9 cellular contexts compared by ENCODE assay signal in the genomic region with DNA sequence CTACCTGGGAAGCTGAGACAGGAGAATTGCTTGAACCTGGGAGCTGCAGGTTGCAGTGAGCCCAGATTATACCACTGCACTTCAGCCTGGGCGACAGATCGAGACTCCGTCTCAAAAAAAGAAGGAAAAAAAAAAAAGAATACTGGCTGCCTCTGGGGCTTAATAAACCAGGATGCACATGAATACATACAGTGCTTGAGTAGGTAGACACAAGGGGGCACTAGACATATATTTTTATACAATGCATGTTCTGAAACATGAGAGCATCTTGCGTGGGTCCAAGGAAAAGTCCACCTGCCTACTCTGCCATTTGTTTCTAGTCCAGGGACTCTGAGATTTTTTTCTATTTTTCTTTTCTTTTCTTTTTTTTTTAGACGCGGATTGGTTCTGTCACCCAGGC. TPM values are rescaled to one million over a fixed set of nuclear protein-coding genes. Genes with fewer than 3 reads are reported as not detected.
A peak's percentile ranks its signal among the peaks of the same experiment; 100 is the strongest.
DNase-seq lines count a peak whose midpoint lies in the region; TF ChIP-seq lines count a peak whose summit lies in the region.
"Had no signal": no experiment of that assay in that cellular context is flagged by ENCODE, and none has a peak within 500 bp of the region (broad histone marks: within the 10 kb centered on the region; RNA-seq: fewer than 3 reads in every experiment).

No MANE protein-coding gene starts in this region.

- in situ Hi-C loops in mammary epithelial cell (cut with MboI; ENCODE audit: low sequenced_read_pairs in 2 of 2), result no loop called here

- no TSS peak for BruUV-seq in mammary epithelial cell (replicated peaks; lab: Mats Ljungman, UMichigan)

- no peaks in the 10 kb centered on the region for H4K20me1 ChIP-seq in mammary epithelial cell (ENCODE audit: insufficient read depth, low read length)

- H3K27me3 Mint-ChIP-seq in progenitor cell of endocrine pancreas, result peaks cover 10% of the 10 kb centered on the region

- H3K79me2 ChIP-seq in mammary epithelial cell (ENCODE audit: insufficient read depth, low read length), result no peaks in the 10 kb centered on the region

- H3K4me3 Mint-ChIP-seq in progenitor cell of endocrine pancreas (ENCODE audit: low read depth), result no peak overlapping the region

- 4% methylated on average over 4 of the region's 6 CpGs for WGBS in mammary epithelial cell (ENCODE audit: low coverage, missing lambda C conversion rate)

- CTCF ChIA-PET in mammary epithelial cell (lab: Charles Lee; ENCODE audit: low non-redundant PET), result no interaction called here

- intact Hi-C loops in cardiac septum (cut with DNase I) (no loop called here), mammary epithelial cell (cut with micrococcal nuclease) (loop anchor here (1.0 kb wide), 1 partner anchor 227 kb away; no protein-coding TSS in a partner anchor)

- H3K4me1 ChIP-seq in cardiac muscle cell (ENCODE audit: low read depth) (no peaks in the 10 kb centered on the region), mammary epithelial cell (ENCODE audit: insufficient read depth, low read length) (no peaks in the 10 kb centered on the region)

- no peaks in the 10 kb centered on the region for H3K36me3 Mint-ChIP-seq in progenitor cell of endocrine pancreas (ENCODE audit: insufficient read depth)
- H3K36me3 Mint-ChIP-seq: activated naive CD4-positive, alpha-beta T cell treated with anti-CD3 and anti-CD28 coated beads, Interleukin-2, amount 50 U/mL, for 72 hours had no signal

- H2AFZ ChIP-seq in mammary epithelial cell (ENCODE audit: low read depth, low read length), result no peak overlapping the region

- H3K4me3 ChIP-seq in cardiac muscle cell, result no peak overlapping the region
- H3K4me3 ChIP-seq in mammary epithelial cell (replicated peaks in 1 of 3; ENCODE audit: insufficient read depth in 1 of 3, low read depth in 2 of 3, low read length in 3 of 3), result no peak overlapping the region

- H3K27ac ChIP-seq in cardiac muscle cell (no peak overlapping the region), mammary epithelial cell (ENCODE audit: insufficient read depth, low read depth, low read length) (no peak overlapping the region)

- H3K9me3 ChIP-seq in cardiac muscle cell (ENCODE audit: low read depth) (no peaks in the 10 kb centered on the region), mammary epithelial cell (replicated peaks; ENCODE audit: insufficient read depth, low read length) (no peaks in the 10 kb centered on the region)

- no peaks in the 10 kb centered on the region for H3K4me1 Mint-ChIP-seq in progenitor cell of endocrine pancreas (ENCODE audit: low read depth)

- peak; percentile 29 to 66 for DNase-seq in cardiac muscle cell (ENCODE audit: low read depth in 1 of 2, low spot score in 1 of 2)
- DNase-seq in cardiac septum (ENCODE audit: low spot score), result no peak
- DNase-seq in NCI-H2196 treated with DMSO at 0.1 percent for 48 hours (lab: John Stamatoyannopoulos, UW; ENCODE audit: unreplicated experiment), result peak; percentile 2
- DNase-seq in mammary epithelial cell, result peak; percentile 28
- no peak for DNase-seq in progenitor cell of endocrine pancreas (ENCODE audit: low spot score, unreplicated experiment)
- no peak for DNase-seq in mucosa of gallbladder (ENCODE audit: low spot score)
- no peak for DNase-seq in activated T-cell treated with anti-CD3 and anti-CD28 coated beads, Interleukin-2, amount 50 U/mL, for 1 hour
- DNase-seq in activated naive CD4-positive, alpha-beta T cell treated with anti-CD3 and anti-CD28 coated beads, Interleukin-2, amount 50 U/mL, for 16 hours, result no peak

- TF ChIP-seq CTCF in cardiac muscle cell (IDR thresholded peaks at IDR 0.05; ENCODE audit: low read depth, low read length), result peak; percentile 48
- peak; percentile 44 to 50 for TF ChIP-seq CTCF in mammary epithelial cell (conservative IDR thresholded peaks at IDR 0.05 in 1 of 2, IDR thresholded peaks at IDR 0.05 in 1 of 2; ENCODE audit: extremely low read depth in 1 of 2, insufficient read depth in 1 of 2, low read depth in 1 of 2, low read length in 2 of 2)
- TF ChIP-seq CTCF in progenitor cell of endocrine pancreas (IDR thresholded peaks at IDR 0.05; ENCODE audit: unreplicated experiment), result peak; percentile 40

- no peak overlapping the region for H3K9ac ChIP-seq in mammary epithelial cell (ENCODE audit: insufficient read depth, low read length)

- dilution Hi-C loops in mammary epithelial cell (cut with HindIII; ENCODE audit: low sequenced_read_pairs), result no loop called here

- H3K36me3 ChIP-seq in cardiac muscle cell (no peaks in the 10 kb centered on the region), mammary epithelial cell (ENCODE audit: insufficient read depth, low read length) (no peaks in the 10 kb centered on the region)

- no peak overlapping the region for H3K4me2 ChIP-seq in mammary epithelial cell (ENCODE audit: insufficient read depth, low read depth, low read length)

- H3K27ac Mint-ChIP-seq in progenitor cell of endocrine pancreas, result no peak overlapping the region
- H3K27ac Mint-ChIP-seq: activated naive CD4-positive, alpha-beta T cell treated with anti-CD3 and anti-CD28 coated beads, Interleukin-2, amount 50 U/mL, for 72 hours had no signal

- H3K27me3 ChIP-seq in cardiac muscle cell (no peaks in the 10 kb centered on the region), mammary epithelial cell (ENCODE audit: insufficient read depth, low read length) (no peaks in the 10 kb centered on the region)

- no peaks in the 10 kb centered on the region for H3K9me3 Mint-ChIP-seq in progenitor cell of endocrine pancreas (ENCODE audit: low read depth)
- H3K9me3 Mint-ChIP-seq: activated naive CD4-positive, alpha-beta T cell treated with anti-CD3 and anti-CD28 coated beads, Interleukin-2, amount 50 U/mL, for 72 hours had no signal

RNA-seq across cellular contexts. Expression of gene KEAP1, which starts 31.2 kb away (rescaled TPM):
- total RNA-seq in cardiac muscle cell (70.5 and 73.6 TPM in 2 replicates), cardiac septum (66.7 TPM), mammary epithelial cell (10 to 100 TPM; 47.5 to 51.0 TPM), progenitor cell of endocrine pancreas (64.7 and 76.6 TPM in 2 replicates), mucosa of gallbladder (81.7 TPM)
- polyA plus RNA-seq in cardiac muscle cell (85.5 and 92.5 TPM in 2 replicates), mammary epithelial cell (46.1 TPM)
- 108 TPM for polyA minus RNA-seq in mammary epithelial cell

RNA-seq across cellular contexts. Expression of gene S1PR5, which starts 45.3 kb away (rescaled TPM):
- 0.60 and 0.63 TPM in 2 replicates for total RNA-seq in cardiac muscle cell
- 0.75 TPM in 1 of 2 replicates, not detected in the other for polyA plus RNA-seq in cardiac muscle cell
- total RNA-seq in cardiac septum, result 0.75 TPM
- total RNA-seq in mammary epithelial cell, result 10 to 100 TPM in 1 of 2 donors, 1 to 10 TPM in 1; 8.5 to 12.2 TPM
- 4.0 TPM for polyA plus RNA-seq in mammary epithelial cell
- 1.5 TPM for polyA minus RNA-seq in mammary epithelial cell
- total RNA-seq in progenitor cell of endocrine pancreas, result not detected in 2 replicates
- 0.20 TPM for total RNA-seq in mucosa of gallbladder

RNA-seq across cellular contexts. Expression of gene PDE4A, which starts 51.6 kb away (rescaled TPM):
- total RNA-seq in cardiac muscle cell, result 1.0 and 2.5 TPM in 2 replicates
- 2.4 and 3.4 TPM in 2 replicates for polyA plus RNA-seq in cardiac muscle cell
- total RNA-seq in cardiac septum, result 8.2 TPM
- 1 to 10 TPM; 1.3 to 1.5 TPM for total RNA-seq in mammary epithelial cell
- 0.45 TPM for polyA plus RNA-seq in mammary epithelial cell
- 2.4 TPM for polyA minus RNA-seq in mammary epithelial cell
- 0.72 and 0.87 TPM in 2 replicates for total RNA-seq in progenitor cell of endocrine pancreas
- total RNA-seq in mucosa of gallbladder, result 15.6 TPM

Comparison
In these comparisons a context has a peak if more than half of its experiments do, and no peak if none do; other contexts are left out.
1. DNase-seq: peak in cardiac muscle cell (2 of 2), NCI-H2196 treated with DMSO at 0.1 percent for 48 hours (single experiment) and mammary epithelial cell (single experiment); none in cardiac septum (single experiment), progenitor cell of endocrine pancreas (single experiment), mucosa of gallbladder (single experiment), activated T-cell treated with anti-CD3 and anti-CD28 coated beads, Interleukin-2, amount 50 U/mL, for 1 hour (single experiment) and activated naive CD4-positive, alpha-beta T cell treated with anti-CD3 and anti-CD28 coated beads, Interleukin-2, amount 50 U/mL, for 16 hours (single experiment).
2. Peak in every context shown above with its lines, with median percentiles within 50 percentile points of each other: CTCF ChIP-seq.